Comparison of ENCODE assay signal across 3 cellular contexts in the genomic region with DNA sequence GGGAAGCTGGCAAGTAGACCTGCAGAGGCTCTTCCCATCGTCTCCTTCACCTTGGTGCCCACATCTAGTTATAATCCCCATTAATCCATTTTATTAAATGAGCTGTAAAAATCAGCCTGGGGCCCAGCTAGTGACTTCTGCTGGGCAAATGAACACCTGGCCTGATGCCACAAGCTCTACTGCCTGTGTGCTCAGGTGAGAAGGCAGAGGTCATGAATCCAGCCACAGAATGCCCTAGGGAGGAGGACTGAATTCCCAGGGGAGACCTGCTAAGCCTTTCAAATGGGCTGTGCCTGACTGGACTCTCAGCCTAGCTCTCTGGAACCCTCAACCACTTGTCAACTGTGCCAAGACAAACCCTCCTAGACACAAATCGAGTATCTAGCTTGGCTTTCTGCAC.
TF ChIP-seq lines count a peak whose summit lies in the region.

No MANE protein-coding gene starts in this region.

TF ChIP-seq in SK-N-SH, 30 proteins besides CTCF, POLR2A, EP300 and RAD21:
- no peak for TF ChIP-seq TEAD4 (IDR thresholded peaks at IDR 0.05; ENCODE audit: borderline replicate concordance, insufficient read depth)

TF ChIP-seq in SK-N-SH treated with all-trans-retinoic acid at 6 μM for 48 hours, 23 proteins besides CTCF, POLR2A, EP300 and RAD21:
- TF ChIP-seq TCF4 (CRISPR knock-in tag; IDR thresholded peaks at IDR 0.05; ENCODE audit: borderline replicate concordance), result no peak
- TF ChIP-seq ZFP3 (CRISPR knock-in tag; IDR thresholded peaks at IDR 0.05), result no peak
- TF ChIP-seq ZNF70 (CRISPR knock-in tag; IDR thresholded peaks at IDR 0.05), result no peak
- TF ChIP-seq GLIS3 (CRISPR knock-in tag; IDR thresholded peaks at IDR 0.05), result no peak
- no peak for TF ChIP-seq ZC3H10 (CRISPR knock-in tag; IDR thresholded peaks at IDR 0.05)
- TF ChIP-seq ZNF8 (CRISPR knock-in tag; IDR thresholded peaks at IDR 0.05), result no peak
- TF ChIP-seq ZNF565 (CRISPR knock-in tag; conservative IDR thresholded peaks at IDR 0.05; ENCODE audit: low read depth), result no peak
- no peak for TF ChIP-seq BACH2 (CRISPR knock-in tag; IDR thresholded peaks at IDR 0.05; ENCODE audit: borderline replicate concordance)
- no peak for TF ChIP-seq ESRRG (CRISPR knock-in tag; IDR thresholded peaks at IDR 0.05)
- no peak for TF ChIP-seq PPARA (CRISPR knock-in tag; IDR thresholded peaks at IDR 0.05; ENCODE audit: borderline replicate concordance)
- TF ChIP-seq, protein P1, sequence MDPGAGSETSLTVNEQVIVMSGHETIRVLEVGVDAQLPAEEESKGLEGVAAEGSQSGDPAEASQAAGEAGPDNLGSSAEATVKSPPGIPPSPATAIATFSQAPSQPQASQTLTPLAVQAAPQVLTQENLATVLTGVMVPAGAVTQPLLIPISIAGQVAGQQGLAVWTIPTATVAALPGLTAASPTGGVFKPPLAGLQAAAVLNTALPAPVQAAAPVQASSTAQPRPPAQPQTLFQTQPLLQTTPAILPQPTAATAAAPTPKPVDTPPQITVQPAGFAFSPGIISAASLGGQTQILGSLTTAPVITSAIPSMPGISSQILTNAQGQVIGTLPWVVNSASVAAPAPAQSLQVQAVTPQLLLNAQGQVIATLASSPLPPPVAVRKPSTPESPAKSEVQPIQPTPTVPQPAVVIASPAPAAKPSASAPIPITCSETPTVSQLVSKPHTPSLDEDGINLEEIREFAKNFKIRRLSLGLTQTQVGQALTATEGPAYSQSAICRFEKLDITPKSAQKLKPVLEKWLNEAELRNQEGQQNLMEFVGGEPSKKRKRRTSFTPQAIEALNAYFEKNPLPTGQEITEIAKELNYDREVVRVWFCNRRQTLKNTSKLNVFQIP (CRISPR knock-in tag; IDR thresholded peaks at IDR 0.05; ENCODE audit: borderline replicate concordance, low read depth), result no peak
- no peak for TF ChIP-seq SNAI2 (CRISPR knock-in tag; IDR thresholded peaks at IDR 0.05)
- no peak for TF ChIP-seq ARNTL (CRISPR knock-in tag; IDR thresholded peaks at IDR 0.05; ENCODE audit: borderline replicate concordance, low read depth)
TF ChIP-seq in SK-N-SH treated with all-trans-retinoic acid at 6 μM for 48 hours: peak in this region for 0.

TF ChIP-seq in H1, 55 proteins besides CTCF, POLR2A, EP300 and RAD21:
- TF ChIP-seq, protein P2, sequence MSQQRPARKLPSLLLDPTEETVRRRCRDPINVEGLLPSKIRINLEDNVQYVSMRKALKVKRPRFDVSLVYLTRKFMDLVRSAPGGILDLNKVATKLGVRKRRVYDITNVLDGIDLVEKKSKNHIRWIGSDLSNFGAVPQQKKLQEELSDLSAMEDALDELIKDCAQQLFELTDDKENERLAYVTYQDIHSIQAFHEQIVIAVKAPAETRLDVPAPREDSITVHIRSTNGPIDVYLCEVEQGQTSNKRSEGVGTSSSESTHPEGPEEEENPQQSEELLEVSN (IDR thresholded peaks at IDR 0.05), result no peak
- no peak for TF ChIP-seq JUN (IDR thresholded peaks at IDR 0.05; ENCODE audit: low read depth, low read length)
- TF ChIP-seq KDM1A (IDR thresholded peaks at IDR 0.05; ENCODE audit: borderline replicate concordance, low read length), result no peak
- no peak for TF ChIP-seq POLR2AphosphoS5 (IDR thresholded peaks at IDR 0.05; ENCODE audit: low read depth, low read length)
- TF ChIP-seq SAP30 (IDR thresholded peaks at IDR 0.05; ENCODE audit: insufficient read depth, insufficient replicate concordance, low read length), result no peak
- TF ChIP-seq SP2 (IDR thresholded peaks at IDR 0.05; ENCODE audit: low read length), result no peak
- no peak for TF ChIP-seq RFX5 (IDR thresholded peaks at IDR 0.05; ENCODE audit: borderline replicate concordance, low read depth, low read length)
- TF ChIP-seq MAFK (IDR thresholded peaks at IDR 0.05; ENCODE audit: low read depth, low read length), result no peak
- no peak for TF ChIP-seq ASH2L (IDR thresholded peaks at IDR 0.05; ENCODE audit: low read length)
- TF ChIP-seq MAX (IDR thresholded peaks at IDR 0.05), result no peak
- no peak for TF ChIP-seq YY1 (IDR thresholded peaks at IDR 0.05; ENCODE audit: low read depth, low read length)
- no peak for TF ChIP-seq TAF1 (IDR thresholded peaks at IDR 0.05; ENCODE audit: low read depth, low read length)
- TF ChIP-seq SIX5 (IDR thresholded peaks at IDR 0.05; ENCODE audit: low read depth, low read length), result no peak
- TF ChIP-seq EZH2 (IDR thresholded peaks at IDR 0.05; ENCODE audit: low read depth, low read length, severe bottlenecking), result no peak
- TF ChIP-seq BCL11A (IDR thresholded peaks at IDR 0.05; ENCODE audit: low read depth in 2 of 2, low read length in 2 of 2), result no peak
- no peak for TF ChIP-seq HDAC6 (IDR thresholded peaks at IDR 0.05; ENCODE audit: low read depth, low read length)
- no peak for TF ChIP-seq KDM4A (IDR thresholded peaks at IDR 0.05; ENCODE audit: low read depth, low read length, severe bottlenecking)
- no peak for TF ChIP-seq PHF8 (conservative IDR thresholded peaks at IDR 0.05; ENCODE audit: low read depth, low read length)
- TF ChIP-seq ZNF274 (IDR thresholded peaks at IDR 0.05; ENCODE audit: borderline replicate concordance, extremely low read depth, low read length), result no peak
